ENCODE assay signal across 2 cellular contexts in the genomic region with DNA sequence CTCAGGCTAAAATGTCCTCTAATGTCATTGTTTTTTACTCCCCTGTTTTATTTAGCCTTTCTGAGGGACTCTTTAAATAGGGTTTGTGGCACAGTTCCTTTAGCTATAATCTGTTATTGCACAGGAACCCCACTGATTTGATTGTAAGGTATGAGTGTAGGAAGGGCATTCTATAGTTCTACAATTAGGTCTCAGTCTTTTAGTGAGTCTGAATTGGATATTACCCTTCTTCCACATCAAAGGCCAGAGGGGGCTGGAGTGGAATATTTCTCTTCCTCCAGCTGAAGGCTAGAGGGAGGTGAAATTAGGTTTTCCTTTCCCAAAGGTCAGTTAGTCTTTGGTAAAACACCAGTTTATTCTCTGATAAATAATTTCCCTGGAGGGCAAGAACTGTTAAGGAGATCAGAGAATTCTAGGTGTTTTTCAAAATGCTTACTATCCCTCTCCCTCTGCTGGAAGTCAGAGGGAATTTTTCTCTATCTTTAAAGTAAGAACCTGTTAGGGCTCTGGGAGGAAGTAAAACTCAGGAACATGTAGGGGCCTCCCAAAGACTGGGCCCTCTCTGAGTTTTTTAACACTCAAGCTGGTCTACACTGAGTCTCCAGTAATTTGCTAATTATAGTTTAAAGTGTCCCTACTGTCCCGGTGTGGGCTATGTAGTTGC.
TF ChIP-seq lines count a peak whose summit lies in the region.

No MANE protein-coding gene starts in this region.

TF ChIP-seq in Ishikawa, 13 proteins besides CTCF, POLR2A, EP300 and RAD21 (continued from another document):
- TF ChIP-seq TEAD4 (IDR thresholded peaks at IDR 0.05) = no peak
- no peak for TF ChIP-seq CEBPB (IDR thresholded peaks at IDR 0.05)
TF ChIP-seq in Ishikawa: peak in this region for 0.

TF ChIP-seq in liver, 16 proteins besides CTCF, POLR2A, EP300 and RAD21 (continued from another document):
- TF ChIP-seq, protein P1, sequence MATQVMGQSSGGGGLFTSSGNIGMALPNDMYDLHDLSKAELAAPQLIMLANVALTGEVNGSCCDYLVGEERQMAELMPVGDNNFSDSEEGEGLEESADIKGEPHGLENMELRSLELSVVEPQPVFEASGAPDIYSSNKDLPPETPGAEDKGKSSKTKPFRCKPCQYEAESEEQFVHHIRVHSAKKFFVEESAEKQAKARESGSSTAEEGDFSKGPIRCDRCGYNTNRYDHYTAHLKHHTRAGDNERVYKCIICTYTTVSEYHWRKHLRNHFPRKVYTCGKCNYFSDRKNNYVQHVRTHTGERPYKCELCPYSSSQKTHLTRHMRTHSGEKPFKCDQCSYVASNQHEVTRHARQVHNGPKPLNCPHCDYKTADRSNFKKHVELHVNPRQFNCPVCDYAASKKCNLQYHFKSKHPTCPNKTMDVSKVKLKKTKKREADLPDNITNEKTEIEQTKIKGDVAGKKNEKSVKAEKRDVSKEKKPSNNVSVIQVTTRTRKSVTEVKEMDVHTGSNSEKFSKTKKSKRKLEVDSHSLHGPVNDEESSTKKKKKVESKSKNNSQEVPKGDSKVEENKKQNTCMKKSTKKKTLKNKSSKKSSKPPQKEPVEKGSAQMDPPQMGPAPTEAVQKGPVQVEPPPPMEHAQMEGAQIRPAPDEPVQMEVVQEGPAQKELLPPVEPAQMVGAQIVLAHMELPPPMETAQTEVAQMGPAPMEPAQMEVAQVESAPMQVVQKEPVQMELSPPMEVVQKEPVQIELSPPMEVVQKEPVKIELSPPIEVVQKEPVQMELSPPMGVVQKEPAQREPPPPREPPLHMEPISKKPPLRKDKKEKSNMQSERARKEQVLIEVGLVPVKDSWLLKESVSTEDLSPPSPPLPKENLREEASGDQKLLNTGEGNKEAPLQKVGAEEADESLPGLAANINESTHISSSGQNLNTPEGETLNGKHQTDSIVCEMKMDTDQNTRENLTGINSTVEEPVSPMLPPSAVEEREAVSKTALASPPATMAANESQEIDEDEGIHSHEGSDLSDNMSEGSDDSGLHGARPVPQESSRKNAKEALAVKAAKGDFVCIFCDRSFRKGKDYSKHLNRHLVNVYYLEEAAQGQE (IDR thresholded peaks at IDR 0.05) = no peak
- TF ChIP-seq YY1 (IDR thresholded peaks at IDR 0.05) = no peak
- no peak for TF ChIP-seq GABPA (IDR thresholded peaks at IDR 0.05 in 1 of 2, conservative IDR thresholded peaks at IDR 0.05 in 1 of 2)
- TF ChIP-seq JUND (IDR thresholded peaks at IDR 0.05) = no peak
- TF ChIP-seq NR2F2 (IDR thresholded peaks at IDR 0.05) = no peak
- no peak for TF ChIP-seq EGR1 (IDR thresholded peaks at IDR 0.05; ENCODE audit: low read depth in 2 of 2)
- no peak for TF ChIP-seq HNF4A (conservative IDR thresholded peaks at IDR 0.05)
